Comparison of ENCODE assay signal across 12 cellular contexts in genomic region chr1:16393255-16394177, GRCh38. TPM values are rescaled to one million over a fixed set of nuclear protein-coding genes. Genes with fewer than 3 reads are reported as not detected.
DNase-seq lines count a peak whose midpoint lies in the region; FAIRE-seq and TF ChIP-seq lines count a peak whose summit lies in the region.
"Had no signal": no experiment of that assay in that cellular context is flagged by ENCODE, and none has a peak within 500 bp of the region (broad histone marks: within the 10 kb centered on the region; RNA-seq: fewer than 3 reads in every experiment).

No MANE protein-coding gene starts in this region.

- H3K27me3 ChIP-seq in H1 (replicated peaks in 1 of 4; ENCODE audit: control insufficient read depth in 3 of 4, extremely low read depth in 1 of 4, insufficient read depth in 3 of 4, low read length in 3 of 4) = no peaks in the 10 kb centered on the region
- H3K27me3 ChIP-seq: right lobe of liver had no signal

- no peaks in the 10 kb centered on the region for H3K23me2 ChIP-seq in H1 (ENCODE audit: low read depth, low read length)

- H2BK5ac ChIP-seq in H1 (ENCODE audit: low read depth, low read length) = no peak overlapping the region

- no peak overlapping the region for H3K23ac ChIP-seq in H1 (ENCODE audit: insufficient read length)

- H3K4me1 ChIP-seq in H1 (replicated peaks in 1 of 4; ENCODE audit: control insufficient read depth in 3 of 4, insufficient read depth in 4 of 4, low read length in 3 of 4) = peaks cover 5 to 23% (median 19%) of the 10 kb centered on the region in 4 experiments

- CTCF ChIA-PET in H1 (lab: Charles Lee; ENCODE audit: partially characterized antibody) = interaction anchor here (0.5 to 2.2 kb wide), 14 partner anchors 7 to 73 kb away, joined by 3 to 6 read pairs (median 4); partner anchors contain the start of gene NECAP2

- H3K56ac ChIP-seq in H1 (replicated peaks; ENCODE audit: insufficient read length, low read depth, low read length) = no peak overlapping the region

- TF ChIP-seq CTCF in H1 (IDR thresholded peaks at IDR 0.05; ENCODE audit: control extremely low read depth in 1 of 3, insufficient read depth in 1 of 3, low read depth in 1 of 3, low read length in 3 of 3) = peak; percentile 9 to 57 (median 39); a peak in 3 of 4 replicates

- H2BK20ac ChIP-seq in H1 (ENCODE audit: low read length) = no peak overlapping the region

- no peak overlapping the region; the same call in 1 of the 2 replicates for H4K8ac ChIP-seq in H1 (ENCODE audit: extremely low read depth, insufficient read depth, low read length)

- peaks cover 4 to 54% of the 10 kb centered on the region in 2 experiments; a peak in 3 of 4 replicates for H3K79me2 ChIP-seq in H1 (ENCODE audit: control insufficient read depth in 1 of 2, insufficient read depth in 2 of 2, low read length in 2 of 2)

- no peak overlapping the region for H3K4ac ChIP-seq in H1 (replicated peaks; ENCODE audit: insufficient read length, low read depth, low read length)

- no peaks in the 10 kb centered on the region for H3K9me3 ChIP-seq in H1 (ENCODE audit: insufficient read depth in 2 of 2, low read depth in 1 of 2, low read length in 1 of 2)
- H3K9me3 ChIP-seq: right lobe of liver had no signal

- H2AFZ ChIP-seq in H1 (ENCODE audit: low read length) = no peak overlapping the region

- peaks cover 3 to 18% (median 11%) of the 10 kb centered on the region in 4 experiments; a peak in 7 of 8 replicates for H3K36me3 ChIP-seq in H1 (ENCODE audit: control insufficient read depth in 2 of 4, insufficient read depth in 4 of 4, low read length in 3 of 4)

- TF ChIP-seq POLR2A in GM12891 (IDR thresholded peaks at IDR 0.05; ENCODE audit: low read depth, low read length) (peak; percentile 25; the same call in 1 of the 2 replicates), H1 (IDR thresholded peaks at IDR 0.05; ENCODE audit: control extremely low read depth in 1 of 2, low read depth in 2 of 2, low read length in 2 of 2) (no peak)

- WGBS in H1 (ENCODE audit: extremely low coverage in 1 of 2, insufficient coverage in 1 of 2, insufficient read length in 1 of 2, insufficient replicate concordance in 2 of 2, low coverage in 1 of 2, low lambda C conversion rate in 2 of 2, missing lambda C conversion rate in 1 of 2), 2 experiments = 85% methylated on average over 16 of the region's 22 CpGs; no CpG with 5 or more reads in 1 of the 2 experiments

- peak; percentile 21 to 23; a peak in 2 of 4 replicates for TF ChIP-seq RAD21 in H1 (IDR thresholded peaks at IDR 0.05 in 1 of 2, conservative IDR thresholded peaks at IDR 0.05 in 1 of 2; ENCODE audit: low read depth in 2 of 2, low read length in 2 of 2)

- no peak overlapping the region for H2AK5ac ChIP-seq in H1 (ENCODE audit: low read depth, low read length)

- no peak overlapping the region for H4K91ac ChIP-seq in H1 (replicated peaks; ENCODE audit: insufficient read length, low read length)

- no peak overlapping the region for H3K9ac ChIP-seq in H1 (replicated peaks in 1 of 4; ENCODE audit: extremely low read depth in 1 of 4, low read depth in 3 of 4, low read length in 3 of 4)

- no peak overlapping the region for H4K5ac ChIP-seq in H1 (ENCODE audit: insufficient read length, low read depth, low read length)

- 0 out of 4 replicates have a peak overlapping the region, but pooled peaks of 1 of the 2 experiments have one; percentile 4 for H3K4me2 ChIP-seq in H1 (ENCODE audit: insufficient read depth in 1 of 2, low read depth in 2 of 2, low read length in 2 of 2)

- no peak overlapping the region for H2BK120ac ChIP-seq in H1 (replicated peaks; ENCODE audit: low read depth, low read length)

- H3K18ac ChIP-seq in H1 (ENCODE audit: extremely low read depth, low read length) = no peak overlapping the region

- peaks cover 30 to 41% of the 10 kb centered on the region in 2 experiments for H4K20me1 ChIP-seq in H1 (replicated peaks in 1 of 2; ENCODE audit: control insufficient read depth in 1 of 2, insufficient read depth in 2 of 2, low read length in 2 of 2)

- no peak for DNase-seq in GM12891 (ENCODE audit: insufficient read length, low spot score)
- DNase-seq in NCI-H69 (lab: John Stamatoyannopoulos, UW) = peak; percentile 4
- no peak for DNase-seq in H1 (ENCODE audit: low read depth in 1 of 2, low spot score in 2 of 2)
- peak; percentile 48 for DNase-seq in pons (ENCODE audit: low spot score)
- no peak for DNase-seq in KBM-7
- no peak for DNase-seq in KG1 (lab: John Stamatoyannopoulos, UW)
- no peak for DNase-seq in CD1c-positive myeloid dendritic cell (ENCODE audit: extremely low spot score)
- DNase-seq: DMS79, mesendoderm, NCI-H1417, right lobe of liver had no signal

- in situ Hi-C loops in KBM-7 (cut with MboI; ENCODE audit: low pct_unique_long_range_greater_than_20kb, low sequenced_read_pairs) = no loop called here

- H3K14ac ChIP-seq in H1 (ENCODE audit: insufficient read length) = no peak overlapping the region

- no peak for TF ChIP-seq EP300 in H1 (IDR thresholded peaks at IDR 0.05; ENCODE audit: borderline replicate concordance in 1 of 2, low read depth in 2 of 2, low read length in 2 of 2)

- POLR2A ChIA-PET in H1 (lab: Charles Lee; ENCODE audit: partially characterized antibody) = interaction anchor here (1.3 to 1.5 kb wide), 2 partner anchors 12 to 20 kb away, joined by 3 to 6 read pairs; no protein-coding TSS in a partner anchor

- H3K27ac ChIP-seq in H1 (ENCODE audit: low read depth, low read length) = no peak overlapping the region
- H3K27ac ChIP-seq: right lobe of liver had no signal

- no peak overlapping the region for H2BK12ac ChIP-seq in H1 (ENCODE audit: low read depth, low read length)

- peaks cover 27% of the 10 kb centered on the region for H3K79me1 ChIP-seq in H1 (ENCODE audit: low read depth, low read length)

- no peak overlapping the region for H2BK15ac ChIP-seq in H1 (ENCODE audit: low read length)

- no peak overlapping the region for H3K4me3 ChIP-seq in H1 (ENCODE audit: extremely low read depth in 1 of 4, insufficient read depth in 2 of 4, low read depth in 3 of 4, low read length in 4 of 4)
- H3K4me3 ChIP-seq: right lobe of liver had no signal

- FAIRE-seq in GM12891 (lab: Jason Lieb, UNC) (no peak), H1 (lab: Jason Lieb, UNC) (no peak)

TF ChIP-seq in GM12891, 5 proteins besides CTCF, POLR2A, EP300 and RAD21:
- no peak for TF ChIP-seq PAX5 (IDR thresholded peaks at IDR 0.05; ENCODE audit: insufficient read depth, low read length, severe bottlenecking)
- no peak for TF ChIP-seq TAF1 (IDR thresholded peaks at IDR 0.05; ENCODE audit: low read depth, low read length)

TF ChIP-seq in H1, 55 proteins besides CTCF, POLR2A, EP300 and RAD21:
- TF ChIP-seq ZNF274 (IDR thresholded peaks at IDR 0.05; ENCODE audit: borderline replicate concordance, extremely low read depth, low read length) = no peak
- TF ChIP-seq TAF7 (optimal IDR thresholded peaks at IDR 0.05; ENCODE audit: borderline replicate concordance, low read depth, low read length) = no peak

RNA-seq across cellular contexts. Expression of gene SZRD1, which starts 26.5 kb away (rescaled TPM):
- polyA plus RNA-seq in GM12891 (2012; ENCODE audit: low read depth, missing spikeins) = 102 TPM
- total RNA-seq in H1 (2021; fragmentation: NEBNext Ultra II Directional; extraction: Animal tissue kit (Norgen Biotek cat#: 25700)) = 108 and 116 TPM in 2 replicates
- 97.8 and 108 TPM in 2 replicates for polyA plus RNA-seq in H1 (2011; rRNA removed)
- 84.8 TPM for polyA plus RNA-seq in H1 (2011; cell fraction: cytosol; rRNA removed)
- polyA plus RNA-seq in H1 (2011; cell fraction: nucleus; rRNA removed) = 75.4 TPM
- 68.4 to 77.5 TPM (median 74.2 TPM) in 4 replicates for polyA plus RNA-seq in H1 (2012, experiment 1 of 2)
- 101 TPM for polyA plus RNA-seq in H1 (2012, experiment 2 of 2)
- 78.2 TPM for polyA plus RNA-seq in H1 (2013, experiment 1 of 2)
- polyA plus RNA-seq in H1 (2013, experiment 2 of 2) = 77.6 TPM
- 41.9 and 47.3 TPM in 2 replicates for polyA minus RNA-seq in H1 (2011; rRNA and poly(A)+ RNA removed)
- 52.3 TPM for polyA minus RNA-seq in H1 (2011; cell fraction: cytosol; rRNA and poly(A)+ RNA removed)
- 27.3 TPM for polyA minus RNA-seq in H1 (2011; cell fraction: nucleus; rRNA and poly(A)+ RNA removed)

RNA-seq across cellular contexts. Expression of gene FBXO42, which starts 41.2 kb away (rescaled TPM):
- 12.0 TPM for polyA plus RNA-seq in GM12891 (2012; ENCODE audit: low read depth, missing spikeins)
- 17.0 and 17.4 TPM in 2 replicates for total RNA-seq in H1 (2021; fragmentation: NEBNext Ultra II Directional; extraction: Animal tissue kit (Norgen Biotek cat#: 25700))
- polyA plus RNA-seq in H1 (2011; rRNA removed) = 14.4 and 15.1 TPM in 2 replicates
- polyA plus RNA-seq in H1 (2011; cell fraction: cytosol; rRNA removed) = 15.9 TPM
- 23.2 TPM for polyA plus RNA-seq in H1 (2011; cell fraction: nucleus; rRNA removed)
- polyA plus RNA-seq in H1 (2012, experiment 1 of 2) = 11.7 to 12.5 TPM (median 12.0 TPM) in 4 replicates
- polyA plus RNA-seq in H1 (2012, experiment 2 of 2) = 8.8 TPM
- 7.8 TPM for polyA plus RNA-seq in H1 (2013, experiment 1 of 2)
- polyA plus RNA-seq in H1 (2013, experiment 2 of 2) = 7.5 TPM
- 27.0 and 31.9 TPM in 2 replicates for polyA minus RNA-seq in H1 (2011; rRNA and poly(A)+ RNA removed)
- 12.0 TPM for polyA minus RNA-seq in H1 (2011; cell fraction: cytosol; rRNA and poly(A)+ RNA removed)
- 22.8 TPM for polyA minus RNA-seq in H1 (2011; cell fraction: nucleus; rRNA and poly(A)+ RNA removed)

RNA-seq across cellular contexts. Expression of gene SPATA21, which starts 43.7 kb away (rescaled TPM):
- 0.09 TPM for polyA plus RNA-seq in GM12891 (2012; ENCODE audit: low read depth, missing spikeins)
- total RNA-seq in H1 (2021; fragmentation: NEBNext Ultra II Directional; extraction: Animal tissue kit (Norgen Biotek cat#: 25700)) = not detected in 2 replicates
- polyA plus RNA-seq in H1 (2011; rRNA removed) = 0.25 TPM in 1 of 2 replicates, not detected in the other
- 0.05 TPM for polyA plus RNA-seq in H1 (2011; cell fraction: cytosol; rRNA removed)
- 0.17 TPM for polyA plus RNA-seq in H1 (2011; cell fraction: nucleus; rRNA removed)
- not detected in 4 replicates for polyA plus RNA-seq in H1 (2012, experiment 1 of 2)
- polyA plus RNA-seq in H1 (2012, experiment 2 of 2) = not detected
- polyA plus RNA-seq in H1 (2013, experiment 1 of 2) = not detected
- polyA plus RNA-seq in H1 (2013, experiment 2 of 2) = 0.04 TPM
- 0.12 TPM in 1 of 2 replicates, not detected in the other for polyA minus RNA-seq in H1 (2011; rRNA and poly(A)+ RNA removed)
- not detected for polyA minus RNA-seq in H1 (2011; cell fraction: cytosol; rRNA and poly(A)+ RNA removed)
- not detected for polyA minus RNA-seq in H1 (2011; cell fraction: nucleus; rRNA and poly(A)+ RNA removed)
- total RNA-seq: activated T-helper 2 cell treated with anti-CD3 and anti-CD28 coated beads, Interferon-gamma antibody, Interleukin-2, Interleukin-4, amounts not matched to agents 10 μg/mL and 5 μg/mL and 100 μg/mL, durations not matched to agents 14 hours and 24 hours and 36 hours had no signal

RNA-seq across cellular contexts. Expression of gene NECAP2, which starts 47.0 kb away (rescaled TPM):
- polyA plus RNA-seq in GM12891 (2012; ENCODE audit: low read depth, missing spikeins) = 64.9 TPM
- total RNA-seq in H1 (2021; fragmentation: NEBNext Ultra II Directional; extraction: Animal tissue kit (Norgen Biotek cat#: 25700)) = 24.4 and 26.6 TPM in 2 replicates
- polyA plus RNA-seq in H1 (2011; rRNA removed) = 29.1 and 29.7 TPM in 2 replicates
- 33.2 TPM for polyA plus RNA-seq in H1 (2011; cell fraction: cytosol; rRNA removed)
- 24.2 TPM for polyA plus RNA-seq in H1 (2011; cell fraction: nucleus; rRNA removed)
- polyA plus RNA-seq in H1 (2012, experiment 1 of 2) = 25.3 to 28.0 TPM (median 27.1 TPM) in 4 replicates
- polyA plus RNA-seq in H1 (2012, experiment 2 of 2) = 29.1 TPM
- polyA plus RNA-seq in H1 (2013, experiment 1 of 2) = 18.8 TPM
- 20.2 TPM for polyA plus RNA-seq in H1 (2013, experiment 2 of 2)
- 24.7 and 32.0 TPM in 2 replicates for polyA minus RNA-seq in H1 (2011; rRNA and poly(A)+ RNA removed)
- 15.7 TPM for polyA minus RNA-seq in H1 (2011; cell fraction: cytosol; rRNA and poly(A)+ RNA removed)
- 23.8 TPM for polyA minus RNA-seq in H1 (2011; cell fraction: nucleus; rRNA and poly(A)+ RNA removed)

Comparison
In these comparisons a context has a peak if more than half of its experiments do, and no peak if none do; other contexts are left out.
1. DNase-seq: peak in NCI-H69 (single experiment) and pons (single experiment); none in GM12891 (single experiment), H1 (0 of 2), KBM-7 (single experiment), KG1 (single experiment) and CD1c-positive myeloid dendritic cell (single experiment).